Comparison of ENCODE assay signal across 9 cellular contexts in the genomic region with DNA sequence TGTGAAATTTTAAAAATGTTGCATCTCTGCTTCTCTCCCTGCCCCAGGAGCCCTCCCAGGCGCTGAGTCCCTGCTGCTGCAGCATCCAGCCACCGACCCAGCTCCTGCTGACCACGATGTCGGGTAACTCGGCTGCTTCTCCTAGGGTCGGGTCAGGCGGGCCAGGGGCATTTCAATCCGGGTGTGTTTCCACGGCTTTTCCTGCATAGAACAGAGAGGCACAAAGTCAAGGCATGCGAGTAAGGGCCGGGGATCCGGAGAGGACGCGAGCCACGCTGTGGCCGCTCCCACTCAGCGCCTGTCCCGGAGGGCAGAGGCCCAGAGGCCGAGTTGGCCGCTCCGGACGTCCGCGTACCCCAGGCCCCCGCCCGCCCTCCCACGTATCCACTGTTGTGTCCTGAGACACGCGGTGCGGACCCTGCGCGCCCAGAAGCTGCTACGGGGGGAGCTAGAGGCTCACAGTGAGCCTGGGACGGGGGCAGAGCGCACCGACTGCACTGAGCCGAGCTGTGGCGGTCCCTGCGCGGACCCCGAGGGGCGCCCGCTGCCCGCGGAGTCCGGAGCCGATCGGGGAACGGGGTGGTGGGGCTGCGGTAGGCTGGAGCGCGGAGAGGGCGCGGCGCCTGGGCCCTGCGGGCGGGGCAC. TPM values are rescaled to one million over a fixed set of nuclear protein-coding genes. Genes with fewer than 3 reads are reported as not detected.
DNase-seq lines count a peak whose midpoint lies in the region; ATAC-seq and TF ChIP-seq lines count a peak whose summit lies in the region.
"Had no signal": no experiment of that assay in that cellular context is flagged by ENCODE, and none has a peak within 500 bp of the region (broad histone marks: within the 10 kb centered on the region; RNA-seq: fewer than 3 reads in every experiment).

POU2AF3 (plus strand) TSS at position 81 of the 645 bp plus-strand sequence; CDS start at position 117, 36 bp downstream.

- H3K27me3 ChIP-seq in right cardiac atrium (ENCODE audit: control insufficient read depth, insufficient read depth) (no peaks in the 10 kb centered on the region), smooth muscle cell (ENCODE audit: low read depth) (peaks cover 32% of the 10 kb centered on the region)

- peaks cover 2% of the 10 kb centered on the region for H3K36me3 Mint-ChIP-seq in T-helper 17 cell (ENCODE audit: low read depth)

- peak within 1 kb of the TSS; percentile 57 for H3K4me3 ChIP-seq in right cardiac atrium (ENCODE audit: low read length)
- H3K4me3 ChIP-seq in smooth muscle cell = peak within 1 kb of the TSS; percentile 65

- H2AFZ ChIP-seq in smooth muscle cell (ENCODE audit: low read depth) = peak within 1 kb of the TSS; percentile 96

- H3K27ac Mint-ChIP-seq in T-helper 17 cell = no peak within 1 kb of the TSS

- H3K4me3 Mint-ChIP-seq in T-helper 17 cell = peak within 1 kb of the TSS; percentile 65

- H3K4me1 Mint-ChIP-seq in T-helper 17 cell = peaks cover 3% of the 10 kb centered on the region

- intact Hi-C loops in right cardiac atrium (cut with DNase I) = loop anchor here in 1 of 4 donors (5.0 kb wide), 1 partner anchor 124 kb away; no protein-coding TSS in a partner anchor

- no peak for TF ChIP-seq CTCF in smooth muscle cell (IDR thresholded peaks at IDR 0.05; ENCODE audit: borderline replicate concordance, insufficient read depth, poor library complexity, severe bottlenecking)

- H3K9ac ChIP-seq in smooth muscle cell (ENCODE audit: low read depth) = peak within 1 kb of the TSS; percentile 42

- peak within 1 kb of the TSS; percentile 94 for H3K4me2 ChIP-seq in smooth muscle cell

- H3K79me2 ChIP-seq in smooth muscle cell (ENCODE audit: low read depth) = no peaks in the 10 kb centered on the region

- H3K4me1 ChIP-seq in right cardiac atrium (ENCODE audit: control insufficient read depth, insufficient read depth, low read length) (no peaks in the 10 kb centered on the region), smooth muscle cell (ENCODE audit: low read depth) (no peaks in the 10 kb centered on the region)

- no peaks in the 10 kb centered on the region for H3F3A ChIP-seq in smooth muscle cell (ENCODE audit: low read depth)

- peaks cover 50% of the 10 kb centered on the region for H3K27me3 Mint-ChIP-seq in T-helper 17 cell

- H3K27ac ChIP-seq in right cardiac atrium (ENCODE audit: low read length) = no peak within 1 kb of the TSS
- no peak within 1 kb of the TSS for H3K27ac ChIP-seq in smooth muscle cell (ENCODE audit: low read depth)

- H3K36me3 ChIP-seq in smooth muscle cell (ENCODE audit: low read depth) = no peaks in the 10 kb centered on the region

- no peaks in the 10 kb centered on the region for H4K20me1 ChIP-seq in smooth muscle cell (ENCODE audit: low read depth)

- 8% methylated on average over 57 of the region's 57 CpGs for WGBS in right cardiac atrium
- WGBS in smooth muscle cell (ENCODE audit: low lambda C conversion rate) = 11% methylated on average over 35 of the region's 57 CpGs

- ATAC-seq in GM21825 (IDR thresholded peaks at IDR 0.05; ENCODE audit: unreplicated experiment) (peak; percentile 14), T-helper 17 cell (no peak), right cardiac atrium (peak; percentile 62 to 69), HG03175 (IDR thresholded peaks at IDR 0.05; ENCODE audit: unreplicated experiment) (no peak), HG03135 (IDR thresholded peaks at IDR 0.05; ENCODE audit: unreplicated experiment) (no peak)

- DNase-seq in T-helper 17 cell (no peak), right cardiac atrium (peak in 2 of 3 donors; percentile 28 to 74), smooth muscle cell (lab: John Stamatoyannopoulos, UW; ENCODE audit: unreplicated experiment) (no peak), NCI-H510A treated with DMSO at 0.1 percent for 48 hours (lab: John Stamatoyannopoulos, UW) (no peak)
- DNase-seq in effector CD8-positive, alpha-beta T cell (lab: John Stamatoyannopoulos, UW) = no peak

- H3K9me3 ChIP-seq in T-helper 17 cell (ENCODE audit: control insufficient read depth, low read length, poor library complexity, severe bottlenecking) = no peaks in the 10 kb centered on the region
- H3K9me3 ChIP-seq in right cardiac atrium (ENCODE audit: control insufficient read depth, low read length) = no peaks in the 10 kb centered on the region
- no peaks in the 10 kb centered on the region for H3K9me3 ChIP-seq in smooth muscle cell (replicated peaks; ENCODE audit: low read depth)

RNA-seq across cellular contexts. Expression of gene POU2AF3, which starts in this region (rescaled TPM):
- total RNA-seq in T-helper 17 cell = not detected
- total RNA-seq in right cardiac atrium = under 1 TPM; 0.21 to 0.42 (median 0.38) TPM
- polyA plus RNA-seq in right cardiac atrium = 0.61 TPM
- not detected in 2 replicates for total RNA-seq in smooth muscle cell
- 0.43 TPM in 1 of 2 replicates, not detected in the other for polyA plus RNA-seq in smooth muscle cell
- total RNA-seq: SK-MEL-5 had no signal

Comparison
In these comparisons a context has a peak if more than half of its experiments do, and no peak if none do; other contexts are left out.
1. Peak in DNase-seq, ATAC-seq and H3K4me3 ChIP-seq in right cardiac atrium; RNA of the gene not detected or under 1 TPM.